18 cellular contexts compared by ENCODE assay signal in genomic region chr5:167813381-167813780, GRCh38.
"Had no signal": no experiment of that assay in that cellular context is flagged by ENCODE, and none has a peak within 500 bp of the region (broad histone marks: within the 10 kb centered on the region; RNA-seq: fewer than 3 reads in every experiment).

No MANE protein-coding gene starts in this region.

- FAIRE-seq: kidney had no signal

- H3K27ac ChIP-seq: ascending aorta, cardiac muscle cell, foreskin keratinocyte, ovary, sigmoid colon, spleen, upper lobe of right lung had no signal

- DNase-seq: activated CD4-positive, alpha-beta T cell treated with anti-CD3 and anti-CD28 coated beads, Interleukin-2, amount 10 ng/mL, durations not matched to agents 24 days and 14 days; activated CD8-positive, alpha-beta T cell treated with anti-CD3 and anti-CD28 coated beads for 36 hours; activated naive CD4-positive, alpha-beta T cell treated with anti-CD3 and anti-CD28 coated beads for 36 hours; activated T-cell treated with anti-CD3 and anti-CD28 coated beads, Interleukin-2, amount 50 U/mL, for 24 hours; glutamatergic neuron; kidney; left ventricle myocardium superior; naive thymus-derived CD8-positive, alpha-beta T cell; ovary; sigmoid colon; spleen; stimulated activated naive B cell treated with anti-CD40 and anti-IgM and Interleukin-4, amounts not matched to agents 10 μg/mL and 1 μg/mL and 100 μg/mL, for 72 hours; T-helper 1 cell; T1000; upper lobe of right lung had no signal

- ATAC-seq: activated CD8-positive, alpha-beta T cell treated with anti-CD3 and anti-CD28 coated beads for 36 hours; foreskin keratinocyte; left ventricle myocardium superior; naive thymus-derived CD8-positive, alpha-beta T cell; stimulated activated naive B cell treated with anti-CD40 and anti-IgM and Interleukin-4, amounts not matched to agents 10 μg/mL and 1 μg/mL and 100 μg/mL, for 72 hours; upper lobe of right lung had no signal
